In genomic region chr3:149534082-149534481, GRCh38 we compare ENCODE assay signal across 1 cellular context.
TF ChIP-seq lines count a peak whose summit lies in the region.

No MANE protein-coding gene starts in this region.

TF ChIP-seq in HepG2, 621 proteins besides CTCF, POLR2A, EP300 and RAD21:
- peak; percentile 68 for TF ChIP-seq ZNF629 (CRISPR knock-in tag; conservative IDR thresholded peaks at IDR 0.05)
- no peak for TF ChIP-seq ZNF24 (IDR thresholded peaks at IDR 0.05)
- TF ChIP-seq JUN (CRISPR knock-in tag; IDR thresholded peaks at IDR 0.05), result no peak
- TF ChIP-seq ZKSCAN5 (CRISPR knock-in tag; IDR thresholded peaks at IDR 0.05), result no peak
TF ChIP-seq in HepG2: peak in this region for 1.
